ENCODE assay signal across 4 cellular contexts in the genomic region with DNA sequence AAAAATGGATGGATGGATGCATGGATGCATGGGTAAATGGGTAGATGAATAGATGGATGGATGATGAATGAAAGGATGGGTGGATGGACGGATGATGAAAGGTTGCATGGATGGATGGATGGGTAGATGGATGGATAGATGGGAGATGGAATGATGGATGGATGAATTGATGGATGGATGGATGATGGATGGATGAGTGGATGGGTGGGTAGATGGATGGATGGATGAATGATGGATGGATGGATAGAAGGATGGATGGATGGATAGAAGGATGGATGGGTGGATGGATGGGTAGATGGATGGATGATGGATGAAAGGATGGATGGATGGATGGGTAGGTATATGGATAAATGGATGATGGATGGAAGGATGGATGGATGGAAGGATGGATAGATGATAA.
TF ChIP-seq lines count a peak whose summit lies in the region.

No MANE protein-coding gene starts in this region.

TF ChIP-seq in A549, 52 proteins besides CTCF, POLR2A, EP300 and RAD21:
- no peak for TF ChIP-seq JUNB (IDR thresholded peaks at IDR 0.05)
- TF ChIP-seq MAFK (IDR thresholded peaks at IDR 0.05; ENCODE audit: partially characterized antibody) = no peak
- TF ChIP-seq BHLHE40 (IDR thresholded peaks at IDR 0.05; ENCODE audit: low read depth, low read length) = no peak
- TF ChIP-seq HOXB13 (CRISPR knock-in tag; IDR thresholded peaks at IDR 0.05; ENCODE audit: low read depth) = no peak
- no peak for TF ChIP-seq ZNF302 (CRISPR knock-in tag; IDR thresholded peaks at IDR 0.05)
- no peak for TF ChIP-seq HES2 (IDR thresholded peaks at IDR 0.05)
- TF ChIP-seq ESRRA (IDR thresholded peaks at IDR 0.05; ENCODE audit: borderline replicate concordance, low read length) = no peak
- no peak for TF ChIP-seq RARB (CRISPR knock-in tag; IDR thresholded peaks at IDR 0.05)
- no peak for TF ChIP-seq FOSB (CRISPR knock-in tag; IDR thresholded peaks at IDR 0.05)
- TF ChIP-seq EHF (CRISPR knock-in tag; IDR thresholded peaks at IDR 0.05) = no peak
- no peak for TF ChIP-seq MAZ (IDR thresholded peaks at IDR 0.05; ENCODE audit: borderline replicate concordance, low read depth, low read length)
- no peak for TF ChIP-seq NR3C1 (IDR thresholded peaks at IDR 0.05)
- TF ChIP-seq JUN (IDR thresholded peaks at IDR 0.05) = no peak
- no peak for TF ChIP-seq HOXB5 (CRISPR knock-in tag; IDR thresholded peaks at IDR 0.05)

TF ChIP-seq in HEK293, 187 proteins besides CTCF, POLR2A, EP300 and RAD21 (continues in another document):
- TF ChIP-seq, protein P1, sequence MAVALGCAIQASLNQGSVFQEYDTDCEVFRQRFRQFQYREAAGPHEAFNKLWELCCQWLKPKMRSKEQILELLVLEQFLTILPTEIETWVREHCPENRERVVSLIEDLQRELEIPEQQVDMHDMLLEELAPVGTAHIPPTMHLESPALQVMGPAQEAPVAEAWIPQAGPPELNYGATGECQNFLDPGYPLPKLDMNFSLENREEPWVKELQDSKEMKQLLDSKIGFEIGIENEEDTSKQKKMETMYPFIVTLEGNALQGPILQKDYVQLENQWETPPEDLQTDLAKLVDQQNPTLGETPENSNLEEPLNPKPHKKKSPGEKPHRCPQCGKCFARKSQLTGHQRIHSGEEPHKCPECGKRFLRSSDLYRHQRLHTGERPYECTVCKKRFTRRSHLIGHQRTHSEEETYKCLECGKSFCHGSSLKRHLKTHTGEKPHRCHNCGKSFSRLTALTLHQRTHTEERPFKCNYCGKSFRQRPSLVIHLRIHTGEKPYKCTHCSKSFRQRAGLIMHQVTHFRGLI (tag by site-specific recombination; IDR thresholded peaks at IDR 0.05) = no peak
- TF ChIP-seq, protein P2, sequence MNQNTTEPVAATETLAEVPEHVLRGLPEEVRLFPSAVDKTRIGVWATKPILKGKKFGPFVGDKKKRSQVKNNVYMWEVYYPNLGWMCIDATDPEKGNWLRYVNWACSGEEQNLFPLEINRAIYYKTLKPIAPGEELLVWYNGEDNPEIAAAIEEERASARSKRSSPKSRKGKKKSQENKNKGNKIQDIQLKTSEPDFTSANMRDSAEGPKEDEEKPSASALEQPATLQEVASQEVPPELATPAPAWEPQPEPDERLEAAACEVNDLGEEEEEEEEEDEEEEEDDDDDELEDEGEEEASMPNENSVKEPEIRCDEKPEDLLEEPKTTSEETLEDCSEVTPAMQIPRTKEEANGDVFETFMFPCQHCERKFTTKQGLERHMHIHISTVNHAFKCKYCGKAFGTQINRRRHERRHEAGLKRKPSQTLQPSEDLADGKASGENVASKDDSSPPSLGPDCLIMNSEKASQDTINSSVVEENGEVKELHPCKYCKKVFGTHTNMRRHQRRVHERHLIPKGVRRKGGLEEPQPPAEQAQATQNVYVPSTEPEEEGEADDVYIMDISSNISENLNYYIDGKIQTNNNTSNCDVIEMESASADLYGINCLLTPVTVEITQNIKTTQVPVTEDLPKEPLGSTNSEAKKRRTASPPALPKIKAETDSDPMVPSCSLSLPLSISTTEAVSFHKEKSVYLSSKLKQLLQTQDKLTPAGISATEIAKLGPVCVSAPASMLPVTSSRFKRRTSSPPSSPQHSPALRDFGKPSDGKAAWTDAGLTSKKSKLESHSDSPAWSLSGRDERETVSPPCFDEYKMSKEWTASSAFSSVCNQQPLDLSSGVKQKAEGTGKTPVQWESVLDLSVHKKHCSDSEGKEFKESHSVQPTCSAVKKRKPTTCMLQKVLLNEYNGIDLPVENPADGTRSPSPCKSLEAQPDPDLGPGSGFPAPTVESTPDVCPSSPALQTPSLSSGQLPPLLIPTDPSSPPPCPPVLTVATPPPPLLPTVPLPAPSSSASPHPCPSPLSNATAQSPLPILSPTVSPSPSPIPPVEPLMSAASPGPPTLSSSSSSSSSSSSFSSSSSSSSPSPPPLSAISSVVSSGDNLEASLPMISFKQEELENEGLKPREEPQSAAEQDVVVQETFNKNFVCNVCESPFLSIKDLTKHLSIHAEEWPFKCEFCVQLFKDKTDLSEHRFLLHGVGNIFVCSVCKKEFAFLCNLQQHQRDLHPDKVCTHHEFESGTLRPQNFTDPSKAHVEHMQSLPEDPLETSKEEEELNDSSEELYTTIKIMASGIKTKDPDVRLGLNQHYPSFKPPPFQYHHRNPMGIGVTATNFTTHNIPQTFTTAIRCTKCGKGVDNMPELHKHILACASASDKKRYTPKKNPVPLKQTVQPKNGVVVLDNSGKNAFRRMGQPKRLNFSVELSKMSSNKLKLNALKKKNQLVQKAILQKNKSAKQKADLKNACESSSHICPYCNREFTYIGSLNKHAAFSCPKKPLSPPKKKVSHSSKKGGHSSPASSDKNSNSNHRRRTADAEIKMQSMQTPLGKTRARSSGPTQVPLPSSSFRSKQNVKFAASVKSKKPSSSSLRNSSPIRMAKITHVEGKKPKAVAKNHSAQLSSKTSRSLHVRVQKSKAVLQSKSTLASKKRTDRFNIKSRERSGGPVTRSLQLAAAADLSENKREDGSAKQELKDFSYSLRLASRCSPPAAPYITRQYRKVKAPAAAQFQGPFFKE (tag by site-specific recombination; IDR thresholded peaks at IDR 0.05; ENCODE audit: borderline replicate concordance) = no peak; the same call in 1 of the 2 replicates

TF ChIP-seq in IMR-90, 13 proteins besides CTCF, POLR2A, EP300 and RAD21:
- no peak for TF ChIP-seq USF2 (IDR thresholded peaks at IDR 0.05; ENCODE audit: low read depth, low read length)
- no peak for TF ChIP-seq MAZ (IDR thresholded peaks at IDR 0.05; ENCODE audit: borderline replicate concordance, low read depth, low read length)
- TF ChIP-seq RFX5 (IDR thresholded peaks at IDR 0.05; ENCODE audit: low read depth, low read length) = no peak
- no peak for TF ChIP-seq RCOR1 (IDR thresholded peaks at IDR 0.05; ENCODE audit: insufficient replicate concordance, low read length)
- no peak for TF ChIP-seq NFE2L2 (IDR thresholded peaks at IDR 0.05; ENCODE audit: low read depth, low read length)
- TF ChIP-seq CHD1 (IDR thresholded peaks at IDR 0.05; ENCODE audit: low read depth, low read length) = no peak
- no peak for TF ChIP-seq CEBPB (IDR thresholded peaks at IDR 0.05; ENCODE audit: low read depth, low read length)
- no peak for TF ChIP-seq MAFK (IDR thresholded peaks at IDR 0.05; ENCODE audit: low read depth, low read length)
- TF ChIP-seq FOS (IDR thresholded peaks at IDR 0.05; ENCODE audit: low read depth, low read length) = no peak
TF ChIP-seq in IMR-90: peak in this region for 0.

TF ChIP-seq in H1, 55 proteins besides CTCF, POLR2A, EP300 and RAD21:
- no peak for TF ChIP-seq JUND (IDR thresholded peaks at IDR 0.05; ENCODE audit: low read length)
- no peak for TF ChIP-seq SRF (IDR thresholded peaks at IDR 0.05; ENCODE audit: low read depth, low read length)
- TF ChIP-seq EGR1 (IDR thresholded peaks at IDR 0.05; ENCODE audit: borderline replicate concordance, low read depth, low read length) = no peak
- TF ChIP-seq JUN (IDR thresholded peaks at IDR 0.05; ENCODE audit: low read depth, low read length) = no peak
- no peak for TF ChIP-seq YY1 (IDR thresholded peaks at IDR 0.05; ENCODE audit: low read depth, low read length)
- no peak for TF ChIP-seq MAFK (IDR thresholded peaks at IDR 0.05; ENCODE audit: low read depth, low read length)
- TF ChIP-seq KDM1A (IDR thresholded peaks at IDR 0.05; ENCODE audit: borderline replicate concordance, low read length) = no peak
- TF ChIP-seq CREB1 (IDR thresholded peaks at IDR 0.05) = no peak
- no peak for TF ChIP-seq SIRT6 (IDR thresholded peaks at IDR 0.05; ENCODE audit: low read length)
- TF ChIP-seq RNF2 (IDR thresholded peaks at IDR 0.05; ENCODE audit: borderline replicate concordance, low read depth, low read length, missing control alignments, poor library complexity, severe bottlenecking) = no peak
- no peak for TF ChIP-seq TBP (IDR thresholded peaks at IDR 0.05; ENCODE audit: low read depth, low read length)
- no peak for TF ChIP-seq RBBP5 (IDR thresholded peaks at IDR 0.05; ENCODE audit: borderline replicate concordance, low read depth, low read length)
- TF ChIP-seq, protein P3, sequence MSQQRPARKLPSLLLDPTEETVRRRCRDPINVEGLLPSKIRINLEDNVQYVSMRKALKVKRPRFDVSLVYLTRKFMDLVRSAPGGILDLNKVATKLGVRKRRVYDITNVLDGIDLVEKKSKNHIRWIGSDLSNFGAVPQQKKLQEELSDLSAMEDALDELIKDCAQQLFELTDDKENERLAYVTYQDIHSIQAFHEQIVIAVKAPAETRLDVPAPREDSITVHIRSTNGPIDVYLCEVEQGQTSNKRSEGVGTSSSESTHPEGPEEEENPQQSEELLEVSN (IDR thresholded peaks at IDR 0.05) = no peak
- TF ChIP-seq CBX8 (IDR thresholded peaks at IDR 0.05; ENCODE audit: borderline replicate concordance, low read depth, low read length) = no peak
- no peak for TF ChIP-seq EZH2 (IDR thresholded peaks at IDR 0.05; ENCODE audit: low read depth, low read length, severe bottlenecking)
- TF ChIP-seq KDM4A (IDR thresholded peaks at IDR 0.05; ENCODE audit: low read depth, low read length, severe bottlenecking) = no peak
